In genomic region chr1:108461758-108462157, GRCh38 we compare ENCODE assay signal across 5 cellular contexts. TPM values are rescaled to one million over a fixed set of nuclear protein-coding genes. Genes with fewer than 3 reads are reported as not detected.
"Had no signal": no experiment of that assay in that cellular context is flagged by ENCODE, and none has a peak within 500 bp of the region (broad histone marks: within the 10 kb centered on the region; RNA-seq: fewer than 3 reads in every experiment).

No MANE protein-coding gene starts in this region.

RNA-seq across cellular contexts. Expression of gene NBPF6, which starts 11.6 kb away (rescaled TPM):
- total RNA-seq: OCI-LY7, Right ventricle myocardium inferior, Right ventricle myocardium superior, SJSA1, SK-MEL-5 had no signal
